Comparison of ENCODE assay signal across 8 cellular contexts in the genomic region with DNA sequence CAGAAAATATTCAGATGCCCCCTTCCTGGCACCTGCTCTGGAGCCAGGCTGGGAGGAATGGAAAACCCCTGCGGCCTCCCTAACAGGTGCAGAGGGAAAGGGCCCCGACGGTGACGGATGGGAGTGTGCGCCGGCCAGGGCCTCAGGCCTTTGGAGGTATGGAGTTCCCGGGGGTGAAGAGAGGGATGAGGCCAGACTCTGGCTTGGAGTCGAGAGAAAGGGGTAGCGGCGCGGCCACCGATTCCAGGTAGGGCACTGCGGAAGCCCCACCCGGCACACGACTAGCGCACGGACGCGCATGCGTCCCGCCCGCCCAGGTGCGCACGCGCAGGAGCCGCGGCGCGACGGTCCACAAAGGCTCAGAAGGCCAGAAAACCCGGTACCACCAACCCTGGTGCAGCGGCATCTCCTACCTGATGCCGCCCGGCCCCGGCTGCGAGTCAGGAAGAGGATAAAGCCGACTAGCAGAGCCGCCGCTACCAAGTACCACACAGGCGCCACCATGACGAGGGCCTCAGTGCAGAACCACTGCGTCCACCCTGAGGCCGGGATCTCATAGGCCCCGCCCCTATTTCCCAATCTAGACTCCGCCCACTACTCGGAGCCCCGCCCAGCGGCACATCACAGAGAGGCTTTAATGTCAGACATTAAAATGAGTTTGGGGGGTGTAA. TPM values are rescaled to one million over a fixed set of nuclear protein-coding genes. Genes with fewer than 3 reads are reported as not detected.
DNase-seq lines count a peak whose midpoint lies in the region; TF ChIP-seq lines count a peak whose summit lies in the region.

DDRGK1 (minus strand) TSS at position 559 of the 671 bp plus-strand sequence; CDS start at position 504, 55 bp downstream.

- H3K27ac Mint-ChIP-seq in endothelial cell (ENCODE audit: unreplicated experiment) = peak within 1 kb of the TSS; percentile 67

- H3K36me3 Mint-ChIP-seq in endothelial cell (ENCODE audit: low read depth, unreplicated experiment) = peaks cover 13% of the 10 kb centered on the region

- peaks cover 10% of the 10 kb centered on the region for H3K4me1 Mint-ChIP-seq in endothelial cell (ENCODE audit: unreplicated experiment)

- H3K79me2 ChIP-seq in OCI-LY1 (ENCODE audit: insufficient read depth, low read length) = peaks cover 7% of the 10 kb centered on the region; the same call in 1 of the 2 replicates

- H2AFZ ChIP-seq in OCI-LY1 (ENCODE audit: low read length) = no peak within 1 kb of the TSS

- peak within 1 kb of the TSS; percentile 67 for H3K27ac ChIP-seq in OCI-LY1 (ENCODE audit: low read depth, low read length, poor library complexity, severe bottlenecking)

- H3K9me3 ChIP-seq in OCI-LY1 (ENCODE audit: low read length) = no peaks in the 10 kb centered on the region

- H3K36me3 ChIP-seq in OCI-LY1 (ENCODE audit: insufficient read depth, low read length) = peaks cover 25% of the 10 kb centered on the region

- H3K4me3 Mint-ChIP-seq in endothelial cell (ENCODE audit: unreplicated experiment) = peak within 1 kb of the TSS; percentile 95

- peak within 1 kb of the TSS; percentile 87 for H3K4me2 ChIP-seq in OCI-LY1 (ENCODE audit: low read length)

- no peak for TF ChIP-seq CTCF in GM20000 (IDR thresholded peaks at IDR 0.05; ENCODE audit: extremely low read depth, missing control alignments)
- no peak for TF ChIP-seq CTCF in OCI-LY1 (IDR thresholded peaks at IDR 0.05; ENCODE audit: low read length)
- TF ChIP-seq CTCF in endothelial cell (IDR thresholded peaks at IDR 0.05; ENCODE audit: unreplicated experiment) = no peak

- H3K9me2 ChIP-seq in OCI-LY1 (ENCODE audit: low read depth, low read length) = no peaks in the 10 kb centered on the region

- H3K27me3 Mint-ChIP-seq in endothelial cell (ENCODE audit: unreplicated experiment) = peaks cover 4% of the 10 kb centered on the region

- H3F3A ChIP-seq in OCI-LY1 (ENCODE audit: insufficient read depth, low read length) = no peaks in the 10 kb centered on the region

- no peaks in the 10 kb centered on the region for H4K20me1 ChIP-seq in OCI-LY1 (ENCODE audit: insufficient read depth, low read length)

- H3K27me3 ChIP-seq in OCI-LY1 (ENCODE audit: insufficient read depth, low read length) = no peaks in the 10 kb centered on the region

- peak within 1 kb of the TSS; percentile 82 for H3K4me3 ChIP-seq in OCI-LY1 (ENCODE audit: low read depth, low read length, poor library complexity, severe bottlenecking)

- DNase-seq in COLO668 (lab: John Stamatoyannopoulos, UW; ENCODE audit: unreplicated experiment) = peak; percentile 93
- DNase-seq in GM20000 (ENCODE audit: low spot score) = peak; percentile 95
- peak; percentile 77 for DNase-seq in HT1080 (ENCODE audit: low read depth)
- DNase-seq in activated CD8-positive, alpha-beta memory T cell treated with anti-CD3 and anti-CD28 coated beads, Interleukin-2, amount 50 U/mL, for 4 hours = peak; percentile 92
- peak; percentile 82 for DNase-seq in endothelial cell (ENCODE audit: low spot score)
- peak; percentile 71 for DNase-seq in middle frontal gyrus (ENCODE audit: extremely low spot score, low spot score)
- DNase-seq in stimulated activated CD8-positive, alpha-beta memory T cell treated with anti-CD3 and anti-CD28 coated beads, Interleukin-2, amount 100 ng/mL, for 1 hour (ENCODE audit: low read depth in 2 of 2) = peak; percentile 83

- H3K9ac ChIP-seq in OCI-LY1 (ENCODE audit: low read length) = peak within 1 kb of the TSS; percentile 93

- no peaks in the 10 kb centered on the region for H3K9me3 Mint-ChIP-seq in endothelial cell (ENCODE audit: unreplicated experiment)

- peaks cover 22% of the 10 kb centered on the region for H3K4me1 ChIP-seq in OCI-LY1 (ENCODE audit: insufficient read depth, low read length, severe bottlenecking)

RNA-seq across cellular contexts. Expression of gene DDRGK1, which starts in this region (rescaled TPM):
- 36.8 and 40.7 TPM in 2 replicates for total RNA-seq in HT1080 (2014; rRNA removed; shearing (Covaris generic))
- 25.3 and 25.7 TPM in 2 replicates for polyA plus RNA-seq in HT1080 (2015; cell fraction: cytosol; rRNA removed)
- 41.9 and 43.3 TPM in 2 replicates for polyA plus RNA-seq in HT1080 (2015; cell fraction: nucleus; rRNA removed)
- total RNA-seq in endothelial cell (ENCODE audit: unreplicated experiment) = 45.3 TPM

Comparison
In these comparisons a context has a peak if more than half of its experiments do, and no peak if none do; other contexts are left out.
1. Peak in every context shown above with its lines: DNase-seq, H3K4me3 ChIP-seq and H3K27ac ChIP-seq.